Comparison of ENCODE assay signal across 8 cellular contexts in genomic region chr4:158850800-158851644, GRCh38.
DNase-seq lines count a peak whose midpoint lies in the region; ATAC-seq and TF ChIP-seq lines count a peak whose summit lies in the region.

No MANE protein-coding gene starts in this region.

- no peak overlapping the region for H2BK5ac ChIP-seq in H9 (ENCODE audit: insufficient read length, low read length)

- H2BK12ac ChIP-seq in H9 (ENCODE audit: insufficient read length, low read depth, low read length), result no peak overlapping the region

- H3K4me3 ChIP-seq in CD4-positive, CD25-positive, alpha-beta regulatory T cell (ENCODE audit: low read depth, low read length), result no peak overlapping the region
- H3K4me3 ChIP-seq in spleen, result no peak overlapping the region

- peaks cover 0 to 7% (median 6%) of the 10 kb centered on the region in 4 donors for H3K4me1 Mint-ChIP-seq in CD4-positive, CD25-positive, alpha-beta regulatory T cell
- H3K4me1 Mint-ChIP-seq in H9, result peaks cover 19 to 27% of the 10 kb centered on the region in 2 experiments
- H3K4me1 Mint-ChIP-seq in activated naive CD8-positive, alpha-beta T cell treated with anti-CD3 and anti-CD28 coated beads, Interleukin-2, amount 50 U/mL, for 24 hours, result peaks cover 16% of the 10 kb centered on the region

- no peak overlapping the region for H4K5ac ChIP-seq in H9 (ENCODE audit: insufficient read length, low read depth, low read length)

- H3K9me3 Mint-ChIP-seq in CD4-positive, CD25-positive, alpha-beta regulatory T cell, result no peaks in the 10 kb centered on the region
- H3K9me3 Mint-ChIP-seq in H9, result no peaks in the 10 kb centered on the region
- H3K9me3 Mint-ChIP-seq in activated naive CD8-positive, alpha-beta T cell treated with anti-CD3 and anti-CD28 coated beads, Interleukin-2, amount 50 U/mL, for 24 hours, result no peaks in the 10 kb centered on the region

- H4K20me1 ChIP-seq in H9 (ENCODE audit: control insufficient read depth, insufficient read depth, insufficient read length), result no peaks in the 10 kb centered on the region

- no peaks in the 10 kb centered on the region for H3K27me3 ChIP-seq in CD4-positive, CD25-positive, alpha-beta regulatory T cell (ENCODE audit: control insufficient read depth, insufficient read depth, low read length)
- no peaks in the 10 kb centered on the region for H3K27me3 ChIP-seq in H9 (ENCODE audit: insufficient read depth, low read length)
- H3K27me3 ChIP-seq in foreskin keratinocyte, result no peaks in the 10 kb centered on the region
- H3K27me3 ChIP-seq in spleen (replicated peaks in 1 of 7), result no peaks in the 10 kb centered on the region

- H3K18ac ChIP-seq in H9 (ENCODE audit: insufficient read length, low read depth, low read length), result no peak overlapping the region

- no peak overlapping the region for H2BK20ac ChIP-seq in H9 (ENCODE audit: low read depth, low read length, poor library complexity, severe bottlenecking)

- H2BK120ac ChIP-seq in H9 (ENCODE audit: low read depth, low read length, poor library complexity, severe bottlenecking), result no peak overlapping the region

- H3K27ac Mint-ChIP-seq in CD4-positive, CD25-positive, alpha-beta regulatory T cell, result peak overlapping the region in 1 of 3 donors; percentile 27
- 0 out of 7 replicates have a peak overlapping the region, but pooled peaks of 1 of the 3 experiments have one; percentile 7 for H3K27ac Mint-ChIP-seq in H9
- H3K27ac Mint-ChIP-seq in activated naive CD8-positive, alpha-beta T cell treated with anti-CD3 and anti-CD28 coated beads, Interleukin-2, amount 50 U/mL, for 24 hours, result no peak overlapping the region

- no peak overlapping the region for H3K4me3 Mint-ChIP-seq in CD4-positive, CD25-positive, alpha-beta regulatory T cell
- H3K4me3 Mint-ChIP-seq in H9, result no peak overlapping the region
- H3K4me3 Mint-ChIP-seq in activated naive CD8-positive, alpha-beta T cell treated with anti-CD3 and anti-CD28 coated beads, Interleukin-2, amount 50 U/mL, for 24 hours, result no peak overlapping the region

- no peak overlapping the region for H2AK5ac ChIP-seq in H9 (ENCODE audit: insufficient read length, low read length)

- H3K56ac ChIP-seq in H9 (ENCODE audit: insufficient read length, low read depth, low read length), result no peak overlapping the region

- no peak overlapping the region for H3K9ac ChIP-seq in H9 (ENCODE audit: extremely low read depth, insufficient read length, low read length)

- no peaks in the 10 kb centered on the region for H3K23me2 ChIP-seq in H9 (ENCODE audit: insufficient read length, low read depth, low read length, poor library complexity, severe bottlenecking)

- H4K91ac ChIP-seq in H9 (ENCODE audit: insufficient read length, low read depth, low read length), result no peak overlapping the region

- TF ChIP-seq CTCF in H9 (conservative IDR thresholded peaks at IDR 0.05) (peak; percentile 80), foreskin keratinocyte (conservative IDR thresholded peaks at IDR 0.05) (peak; percentile 79), spleen (IDR thresholded peaks at IDR 0.05 in 8 of 11, conservative IDR thresholded peaks at IDR 0.05 in 3 of 11) (peak; percentile 34 to 74 (median 64))

- no peak overlapping the region for H4K8ac ChIP-seq in H9 (replicated peaks; ENCODE audit: insufficient read length, low read depth, low read length)

- H3K36me3 ChIP-seq in CD4-positive, CD25-positive, alpha-beta regulatory T cell (ENCODE audit: control insufficient read depth, insufficient read depth, low read length), result no peaks in the 10 kb centered on the region
- peaks cover 0 to 32% (median 0%) of the 10 kb centered on the region in 6 donors for H3K36me3 ChIP-seq in spleen

- no peak overlapping the region for H2AFZ ChIP-seq in H9 (ENCODE audit: low read length)

- H3K27me3 Mint-ChIP-seq in CD4-positive, CD25-positive, alpha-beta regulatory T cell, result no peaks in the 10 kb centered on the region
- H3K27me3 Mint-ChIP-seq in H9 (ENCODE audit: low read depth), result no peaks in the 10 kb centered on the region
- no peaks in the 10 kb centered on the region for H3K27me3 Mint-ChIP-seq in activated naive CD8-positive, alpha-beta T cell treated with anti-CD3 and anti-CD28 coated beads, Interleukin-2, amount 50 U/mL, for 24 hours

- no peaks in the 10 kb centered on the region for H3K79me2 ChIP-seq in H9 (ENCODE audit: insufficient read depth, low read length)

- no peak for TF ChIP-seq POLR2A in spleen (IDR thresholded peaks at IDR 0.05)

- H3K14ac ChIP-seq in H9 (ENCODE audit: insufficient read depth, low read length), result no peak overlapping the region

- intact Hi-C loops in spleen (cut with DNase I; ENCODE audit: low total_unique reads), result loop anchor here (10.0 kb wide), 2 partner anchors 354 to 594 kb away; no protein-coding TSS in a partner anchor

- H3K36me3 Mint-ChIP-seq in CD4-positive, CD25-positive, alpha-beta regulatory T cell, result no peaks in the 10 kb centered on the region
- peaks cover 0 to 2% (median 0%) of the 10 kb centered on the region in 3 experiments; a peak in 2 of 7 replicates for H3K36me3 Mint-ChIP-seq in H9 (ENCODE audit: insufficient read depth in 1 of 3, low read depth in 3 of 3)
- H3K36me3 Mint-ChIP-seq in activated naive CD8-positive, alpha-beta T cell treated with anti-CD3 and anti-CD28 coated beads, Interleukin-2, amount 50 U/mL, for 24 hours (ENCODE audit: low read depth), result no peaks in the 10 kb centered on the region

- no peak for ATAC-seq in CD4-positive, CD25-positive, alpha-beta regulatory T cell (ENCODE audit: low read depth in 2 of 2)
- no peak for ATAC-seq in foreskin keratinocyte
- ATAC-seq in activated naive CD8-positive, alpha-beta T cell treated with anti-CD3 and anti-CD28 coated beads, Interleukin-2, amount 50 U/mL, for 24 hours, result no peak

- no CpG with 5 or more reads among the region's 7 CpGs for WGBS in H9 (ENCODE audit: extremely low coverage, insufficient read length, low lambda C conversion rate)
- 69 to 76% (median 70%) methylated on average over 7 of the region's 7 CpGs for WGBS in spleen, 5 donors

- H3K9me3 ChIP-seq in CD4-positive, CD25-positive, alpha-beta regulatory T cell (ENCODE audit: control insufficient read depth in 2 of 2, low read length in 2 of 2), result no peaks in the 10 kb centered on the region
- H3K9me3 ChIP-seq in H9 (ENCODE audit: control insufficient read depth, low read depth, low read length) (no peaks in the 10 kb centered on the region), spleen (no peaks in the 10 kb centered on the region)

- no peak overlapping the region for H3K4me2 ChIP-seq in H9 (ENCODE audit: insufficient read depth, insufficient read length, low read length)

- no peaks in the 10 kb centered on the region for H3K79me1 ChIP-seq in H9 (ENCODE audit: insufficient read depth, low read depth, low read length, poor library complexity, severe bottlenecking)

- H3K27ac ChIP-seq in CD4-positive, CD25-positive, alpha-beta regulatory T cell (ENCODE audit: insufficient read depth, low read length, poor library complexity, severe bottlenecking), result no peak overlapping the region
- H3K27ac ChIP-seq in H9 (ENCODE audit: insufficient read length, low read depth, low read length) (no peak overlapping the region), foreskin keratinocyte (no peak overlapping the region), spleen (no peak overlapping the region)

- no peak overlapping the region for H3K4ac ChIP-seq in H9 (ENCODE audit: low read depth, low read length)

- H3K23ac ChIP-seq in H9 (ENCODE audit: insufficient read length, low read depth, low read length), result no peak overlapping the region

- DNase-seq in CD4-positive, CD25-positive, alpha-beta regulatory T cell, result peak in 2 of 3 donors; percentile 26 to 61
- DNase-seq in H9 (no peak), SKM-1 (lab: John Stamatoyannopoulos, UW; ENCODE audit: unreplicated experiment) (peak; percentile 21), foreskin keratinocyte (peak in 1 of 2 donors; percentile 25), spleen (no peak), UCSD-AML1 (lab: John Stamatoyannopoulos, UW; ENCODE audit: unreplicated experiment) (no peak), NCI-H345 treated with DMSO at 0.1 percent for 48 hours (lab: John Stamatoyannopoulos, UW; ENCODE audit: unreplicated experiment) (no peak)
- no peak for DNase-seq in activated naive CD8-positive, alpha-beta T cell treated with anti-CD3 and anti-CD28 coated beads, Interleukin-2, amount 50 U/mL, for 24 hours

- H3T11ph ChIP-seq in H9 (ENCODE audit: low read length), result no peak overlapping the region

- H2BK15ac ChIP-seq in H9 (ENCODE audit: low read depth, low read length), result no peak overlapping the region

- H3K4me1 ChIP-seq in CD4-positive, CD25-positive, alpha-beta regulatory T cell (ENCODE audit: control insufficient read depth, insufficient read depth, low read length, poor library complexity, severe bottlenecking), result no peaks in the 10 kb centered on the region
- H3K4me1 ChIP-seq in H9 (ENCODE audit: insufficient read depth, low read length) (peaks cover 10% of the 10 kb centered on the region; the same call in 1 of the 2 replicates), foreskin keratinocyte (no peaks in the 10 kb centered on the region), spleen (peaks cover 0 to 7% (median 0%) of the 10 kb centered on the region in 6 donors)

Comparison
In these comparisons a context has a peak if more than half of its experiments do, and no peak if none do; other contexts are left out.
1. DNase-seq: peak in CD4-positive, CD25-positive, alpha-beta regulatory T cell (2 of 3) and SKM-1 (single experiment); none in H9 (single experiment), spleen (single experiment), UCSD-AML1 (single experiment), activated naive CD8-positive, alpha-beta T cell treated with anti-CD3 and anti-CD28 coated beads, Interleukin-2, amount 50 U/mL, for 24 hours (single experiment) and NCI-H345 treated with DMSO at 0.1 percent for 48 hours (single experiment).
2. Peak in every context shown above with its lines, with median percentiles within 50 percentile points of each other: CTCF ChIP-seq.